Comparison of ENCODE assay signal across 8 cellular contexts in genomic region chr3:47324278-47324865, GRCh38. TPM values are rescaled to one million over a fixed set of nuclear protein-coding genes. Genes with fewer than 3 reads are reported as not detected.
DNase-seq lines count a peak whose midpoint lies in the region; ATAC-seq, FAIRE-seq and TF ChIP-seq lines count a peak whose summit lies in the region.

No MANE protein-coding gene starts in this region.

- H3K27ac ChIP-seq in HepG2 (ENCODE audit: extremely low read length, insufficient read depth, low read length): no peak overlapping the region

- WGBS in HepG2 (ENCODE audit: low lambda C conversion rate): 14% methylated on average over 2 of the region's 2 CpGs

- TF ChIP-seq EP300 in HepG2 (IDR thresholded peaks at IDR 0.05; ENCODE audit: low read depth in 2 of 2, low read length in 2 of 2) (no peak), HepG2 (CRISPR knock-in tag; IDR thresholded peaks at IDR 0.05; ENCODE audit: borderline replicate concordance) (no peak)

- CTCF ChIA-PET in HepG2 (lab: Yijun Ruan, JAX; ENCODE audit: low intra/inter-chr PET ratio, low total read pairs): interaction anchor here (0.8 to 1.6 kb wide), 3 partner anchors 43 to 619 kb away, joined by 3 to 14 read pairs (median 12); partner anchors contain the start of genes KIF9 and KLHL18

- no peak overlapping the region for H3K4me2 ChIP-seq in HepG2 (ENCODE audit: low read depth, low read length)

- no peak overlapping the region for H3K9ac ChIP-seq in HepG2 (ENCODE audit: insufficient read depth, low read depth, low read length)

- peak; percentile 82 for TF ChIP-seq CTCF in HepG2 (CRISPR knock-in tag; IDR thresholded peaks at IDR 0.05)

- TF ChIP-seq RAD21 in HepG2 (CRISPR knock-in tag; IDR thresholded peaks at IDR 0.05): peak; percentile 73

- H2AFZ ChIP-seq in HepG2 (ENCODE audit: low read length): no peak overlapping the region

- peaks cover 23 to 62% of the 10 kb centered on the region in 2 experiments for H3K36me3 ChIP-seq in HepG2 (replicated peaks in 1 of 2; ENCODE audit: control insufficient read depth in 1 of 2, insufficient read depth in 2 of 2, low read length in 2 of 2)

- no peak overlapping the region for H3K4me3 ChIP-seq in HepG2 (replicated peaks in 1 of 3; ENCODE audit: insufficient read depth in 1 of 3, low read depth in 2 of 3, low read length in 3 of 3)

- POLR2A ChIA-PET in HepG2 (lab: Yijun Ruan, JAX): interaction anchor here (1.0 to 1.2 kb wide), 2 partner anchors 41 to 160 kb away, joined by 3 read pairs; partner anchors contain the start of genes KIF9 and KLHL18

- ATAC-seq in HepG2: peak; percentile 95
- no peak for ATAC-seq in GM21447 (IDR thresholded peaks at IDR 0.05; ENCODE audit: unreplicated experiment)

- in situ Hi-C loops in HepG2 (cut with HindIII; ENCODE audit: extremely low pct_ligation_motif_present, low pct_unique_long_range_greater_than_20kb): loop anchor here (5.0 kb wide), 2 partner anchors 42 to 72 kb away; partner anchors contain the start of genes KIF9 and KLHL18

- H3K9me3 ChIP-seq in HepG2 (ENCODE audit: low read length): no peaks in the 10 kb centered on the region

- DNase-seq in activated gamma-delta T cell treated with Interleukin-2 at 50 U/mL for 16 hours: peak; percentile 45
- no peak for DNase-seq in activated gamma-delta T cell (lab: John Stamatoyannopoulos, UW)
- peak; percentile 37 for DNase-seq in NCI-H2171 (lab: John Stamatoyannopoulos, UW)
- DNase-seq in activated CD4-positive, alpha-beta T cell treated with anti-CD3 and anti-CD28 coated beads for 24 hours (ENCODE audit: low read depth in 2 of 2): peak; percentile 29 to 32
- DNase-seq in dedifferentiated amniotic fluid mesenchymal stem cell (ENCODE audit: extremely low spot score): peak; percentile 88
- DNase-seq in HepG2 (ENCODE audit: low spot score): peak; percentile 63
- DNase-seq in stimulated activated CD8-positive, alpha-beta memory T cell treated with anti-CD3 and anti-CD28 coated beads, Interleukin-12 subunit alpha, Interleukin-12 subunit beta, amount 100 ng/mL, for 1 hour (ENCODE audit: low read depth): peak; percentile 34

- H3K27me3 ChIP-seq in HepG2 (ENCODE audit: control insufficient read depth in 1 of 2, insufficient read depth in 2 of 2, low read length in 2 of 2): no peaks in the 10 kb centered on the region

- no peaks in the 10 kb centered on the region for H3K4me1 ChIP-seq in HepG2 (ENCODE audit: insufficient read depth, low read length)

- no peaks in the 10 kb centered on the region for H4K20me1 ChIP-seq in HepG2 (ENCODE audit: insufficient read depth, low read length)

- peak; percentile 87 for FAIRE-seq in HepG2 (lab: Jason Lieb, UNC)

- BruUV-seq in HepG2 (replicated peaks; lab: Mats Ljungman, UMichigan): no TSS peak

- intact Hi-C loops in HepG2 (cut with micrococcal nuclease; ENCODE audit: unreplicated experiment): loop anchor here (1.0 to 2.0 kb wide), 3 partner anchors 24 to 74 kb away; no protein-coding TSS in a partner anchor

- no peaks in the 10 kb centered on the region for H3K79me2 ChIP-seq in HepG2 (ENCODE audit: insufficient read depth, low read length)

- no peak for TF ChIP-seq POLR2A in HepG2 (IDR thresholded peaks at IDR 0.05; ENCODE audit: insufficient read depth in 1 of 2, low read depth in 2 of 2, low read length in 2 of 2)

TF ChIP-seq in HepG2, 621 proteins besides CTCF, POLR2A, EP300 and RAD21 (continues in another document):
- TF ChIP-seq ZNF747 (CRISPR knock-in tag; IDR thresholded peaks at IDR 0.05; ENCODE audit: borderline replicate concordance) (no peak), ZSCAN25 (CRISPR knock-in tag; IDR thresholded peaks at IDR 0.05) (no peak), ZKSCAN8 (CRISPR knock-in tag; IDR thresholded peaks at IDR 0.05; ENCODE audit: borderline replicate concordance) (no peak), RARA (CRISPR knock-in tag; IDR thresholded peaks at IDR 0.05) (no peak), FOXP1 (IDR thresholded peaks at IDR 0.05) (no peak), FOXP1 (CRISPR knock-in tag; IDR thresholded peaks at IDR 0.05) (no peak), REPIN1 (CRISPR knock-in tag; IDR thresholded peaks at IDR 0.05; ENCODE audit: borderline replicate concordance, low read depth) (0 out of 2 replicates have a peak, but pooled peaks have one; percentile 23), MTF1 (CRISPR knock-in tag; IDR thresholded peaks at IDR 0.05) (no peak), ZNF20 (CRISPR knock-in tag; IDR thresholded peaks at IDR 0.05) (no peak)

RNA-seq across cellular contexts. Expression of gene KLHL18, which starts 41.6 kb away (rescaled TPM):
- total RNA-seq in HepG2 (2016; rRNA removed; fragmentation: Illumina TruSeq; extraction: Trizol): 18.8 and 26.1 TPM in 2 replicates
- 6.3 and 9.1 TPM in 2 replicates for total RNA-seq in HepG2 (2016; cell fraction: cytosol; rRNA removed; fragmentation: Illumina TruSeq; extraction: Trizol; ENCODE audit: low read depth)
- total RNA-seq in HepG2 (2016; cell fraction: insoluble cytoplasmic fraction; rRNA removed; fragmentation: Illumina TruSeq; extraction: Trizol): 21.7 and 22.2 TPM in 2 replicates
- 12.0 and 13.5 TPM in 2 replicates for total RNA-seq in HepG2 (2016; cell fraction: membrane; rRNA removed; fragmentation: Illumina TruSeq; extraction: Trizol)
- 13.5 and 13.9 TPM in 2 replicates for total RNA-seq in HepG2 (2016; cell fraction: nucleus; rRNA removed; fragmentation: Illumina TruSeq; extraction: Trizol)
- 14.0 and 17.5 TPM in 2 replicates for polyA plus RNA-seq in HepG2 (2011; rRNA removed)
- polyA plus RNA-seq in HepG2 (2011; cell fraction: cytosol; rRNA removed): 18.8 and 22.7 TPM in 2 replicates
- 19.3 and 24.7 TPM in 2 replicates for polyA plus RNA-seq in HepG2 (2011; cell fraction: nucleus; rRNA removed)
- 13.6 and 13.8 TPM in 2 replicates for polyA plus RNA-seq in HepG2 (2012)
- polyA plus RNA-seq in HepG2 (2016; cell fraction: cytosol; fragmentation: Illumina TruSeq; extraction: Trizol; ENCODE audit: low read depth): 14.1 and 15.0 TPM in 2 replicates
- polyA plus RNA-seq in HepG2 (2016; cell fraction: insoluble cytoplasmic fraction; fragmentation: Illumina TruSeq; extraction: Trizol; ENCODE audit: low read depth): 18.9 and 19.2 TPM in 2 replicates
- 15.0 and 19.1 TPM in 2 replicates for polyA plus RNA-seq in HepG2 (2016; cell fraction: membrane; fragmentation: Illumina TruSeq; extraction: Trizol; ENCODE audit: low read depth)
- 24.2 and 25.9 TPM in 2 replicates for polyA plus RNA-seq in HepG2 (2016; cell fraction: nucleus; fragmentation: Illumina TruSeq; extraction: Trizol; ENCODE audit: insufficient read depth, low read depth)
- 38.2 and 46.2 TPM in 2 replicates for polyA minus RNA-seq in HepG2 (2011; rRNA and poly(A)+ RNA removed; ENCODE audit: low replicate concordance)
- polyA minus RNA-seq in HepG2 (2011; cell fraction: cytosol; rRNA and poly(A)+ RNA removed): 6.6 and 13.3 TPM in 2 replicates
- polyA minus RNA-seq in HepG2 (2011; cell fraction: nucleus; rRNA and poly(A)+ RNA removed): 15.7 and 24.3 TPM in 2 replicates

RNA-seq across cellular contexts. Expression of gene KIF9, which starts 41.8 kb away (rescaled TPM):
- 16.9 and 18.8 TPM in 2 replicates for total RNA-seq in HepG2 (2016; rRNA removed; fragmentation: Illumina TruSeq; extraction: Trizol)
- total RNA-seq in HepG2 (2016; cell fraction: cytosol; rRNA removed; fragmentation: Illumina TruSeq; extraction: Trizol; ENCODE audit: low read depth): 10.9 and 16.9 TPM in 2 replicates
- total RNA-seq in HepG2 (2016; cell fraction: insoluble cytoplasmic fraction; rRNA removed; fragmentation: Illumina TruSeq; extraction: Trizol): 15.3 and 20.4 TPM in 2 replicates
- 19.3 and 19.6 TPM in 2 replicates for total RNA-seq in HepG2 (2016; cell fraction: membrane; rRNA removed; fragmentation: Illumina TruSeq; extraction: Trizol)
- 6.5 and 8.7 TPM in 2 replicates for total RNA-seq in HepG2 (2016; cell fraction: nucleus; rRNA removed; fragmentation: Illumina TruSeq; extraction: Trizol)
- 4.3 and 5.1 TPM in 2 replicates for polyA plus RNA-seq in HepG2 (2011; rRNA removed)
- polyA plus RNA-seq in HepG2 (2011; cell fraction: cytosol; rRNA removed): 4.9 and 6.2 TPM in 2 replicates
- polyA plus RNA-seq in HepG2 (2011; cell fraction: nucleus; rRNA removed): 2.4 and 3.5 TPM in 2 replicates
- polyA plus RNA-seq in HepG2 (2012): 6.2 and 9.4 TPM in 2 replicates
- 16.0 and 22.8 TPM in 2 replicates for polyA plus RNA-seq in HepG2 (2016; cell fraction: cytosol; fragmentation: Illumina TruSeq; extraction: Trizol; ENCODE audit: low read depth)
- polyA plus RNA-seq in HepG2 (2016; cell fraction: insoluble cytoplasmic fraction; fragmentation: Illumina TruSeq; extraction: Trizol; ENCODE audit: low read depth): 23.7 and 25.7 TPM in 2 replicates
- polyA plus RNA-seq in HepG2 (2016; cell fraction: membrane; fragmentation: Illumina TruSeq; extraction: Trizol; ENCODE audit: low read depth): 17.7 and 20.7 TPM in 2 replicates
- polyA plus RNA-seq in HepG2 (2016; cell fraction: nucleus; fragmentation: Illumina TruSeq; extraction: Trizol; ENCODE audit: insufficient read depth, low read depth): 8.4 and 11.9 TPM in 2 replicates
- 2.9 and 4.0 TPM in 2 replicates for polyA minus RNA-seq in HepG2 (2011; rRNA and poly(A)+ RNA removed; ENCODE audit: low replicate concordance)
- 2.3 and 4.0 TPM in 2 replicates for polyA minus RNA-seq in HepG2 (2011; cell fraction: cytosol; rRNA and poly(A)+ RNA removed)
- polyA minus RNA-seq in HepG2 (2011; cell fraction: nucleus; rRNA and poly(A)+ RNA removed): 6.1 and 6.7 TPM in 2 replicates

RNA-seq across cellular contexts. Expression of gene PTPN23, which starts 56.4 kb away (rescaled TPM):
- 3.7 and 13.2 TPM in 2 replicates for total RNA-seq in HepG2 (2016; rRNA removed; fragmentation: Illumina TruSeq; extraction: Trizol)
- 1.3 and 3.2 TPM in 2 replicates for total RNA-seq in HepG2 (2016; cell fraction: cytosol; rRNA removed; fragmentation: Illumina TruSeq; extraction: Trizol; ENCODE audit: low read depth)
- 4.7 and 9.4 TPM in 2 replicates for total RNA-seq in HepG2 (2016; cell fraction: insoluble cytoplasmic fraction; rRNA removed; fragmentation: Illumina TruSeq; extraction: Trizol)
- 3.7 and 4.3 TPM in 2 replicates for total RNA-seq in HepG2 (2016; cell fraction: membrane; rRNA removed; fragmentation: Illumina TruSeq; extraction: Trizol)
- total RNA-seq in HepG2 (2016; cell fraction: nucleus; rRNA removed; fragmentation: Illumina TruSeq; extraction: Trizol): 12.0 and 16.8 TPM in 2 replicates
- polyA plus RNA-seq in HepG2 (2011; rRNA removed): 2.3 and 3.2 TPM in 2 replicates
- polyA plus RNA-seq in HepG2 (2011; cell fraction: cytosol; rRNA removed): 0.62 and 0.71 TPM in 2 replicates
- 24.4 and 28.9 TPM in 2 replicates for polyA plus RNA-seq in HepG2 (2011; cell fraction: nucleus; rRNA removed)
- 13.7 and 19.4 TPM in 2 replicates for polyA plus RNA-seq in HepG2 (2012)
- polyA plus RNA-seq in HepG2 (2016; cell fraction: cytosol; fragmentation: Illumina TruSeq; extraction: Trizol; ENCODE audit: low read depth): 1.3 and 1.5 TPM in 2 replicates
- 6.7 and 10.8 TPM in 2 replicates for polyA plus RNA-seq in HepG2 (2016; cell fraction: insoluble cytoplasmic fraction; fragmentation: Illumina TruSeq; extraction: Trizol; ENCODE audit: low read depth)
- polyA plus RNA-seq in HepG2 (2016; cell fraction: membrane; fragmentation: Illumina TruSeq; extraction: Trizol; ENCODE audit: low read depth): 2.6 and 3.1 TPM in 2 replicates
- polyA plus RNA-seq in HepG2 (2016; cell fraction: nucleus; fragmentation: Illumina TruSeq; extraction: Trizol; ENCODE audit: insufficient read depth, low read depth): 27.3 and 29.1 TPM in 2 replicates
- 14.1 and 14.5 TPM in 2 replicates for polyA minus RNA-seq in HepG2 (2011; rRNA and poly(A)+ RNA removed; ENCODE audit: low replicate concordance)
- polyA minus RNA-seq in HepG2 (2011; cell fraction: cytosol; rRNA and poly(A)+ RNA removed): 8.0 and 8.9 TPM in 2 replicates
- 18.3 and 19.1 TPM in 2 replicates for polyA minus RNA-seq in HepG2 (2011; cell fraction: nucleus; rRNA and poly(A)+ RNA removed)
